1 cellular context compared by ENCODE assay signal in the genomic region with DNA sequence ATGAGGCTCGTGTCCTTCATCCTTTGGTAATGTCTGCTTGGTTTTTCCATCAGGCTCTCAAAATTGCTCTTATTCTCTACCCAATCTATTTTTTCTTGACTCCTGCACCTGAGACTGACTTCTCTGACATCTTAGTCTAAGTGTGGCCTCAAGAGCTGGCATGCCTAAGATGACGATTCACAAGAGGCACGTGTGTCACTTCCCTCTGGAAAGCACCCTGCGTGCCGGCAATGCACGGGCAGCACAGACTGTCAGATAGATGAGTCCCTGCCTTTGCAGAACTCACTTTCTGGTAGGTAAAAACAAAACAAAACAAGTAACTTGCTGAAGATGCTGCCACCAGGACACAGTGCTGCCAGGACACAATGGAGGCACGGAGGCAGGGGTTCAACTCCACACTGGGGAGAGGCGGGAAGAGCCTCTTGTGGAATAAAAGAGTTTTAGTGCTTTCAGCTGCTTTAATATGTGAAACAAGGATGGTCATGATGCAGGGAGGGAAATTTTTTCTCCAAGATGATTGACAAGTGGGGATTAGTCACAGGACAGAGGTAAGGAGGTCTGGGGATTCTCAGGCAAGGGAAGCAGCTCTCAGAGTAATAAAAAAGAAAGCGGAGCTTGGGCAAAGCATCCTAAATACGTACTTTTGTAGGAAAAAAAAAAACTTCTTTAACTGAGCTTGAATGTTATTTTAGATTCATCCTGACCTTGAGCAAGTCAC.
TF ChIP-seq lines count a peak whose summit lies in the region.

No MANE protein-coding gene starts in this region.

TF ChIP-seq in GM12878, 131 proteins besides CTCF, POLR2A, EP300 and RAD21 (continued from another document and continues in another):
- TF ChIP-seq, protein P1, sequence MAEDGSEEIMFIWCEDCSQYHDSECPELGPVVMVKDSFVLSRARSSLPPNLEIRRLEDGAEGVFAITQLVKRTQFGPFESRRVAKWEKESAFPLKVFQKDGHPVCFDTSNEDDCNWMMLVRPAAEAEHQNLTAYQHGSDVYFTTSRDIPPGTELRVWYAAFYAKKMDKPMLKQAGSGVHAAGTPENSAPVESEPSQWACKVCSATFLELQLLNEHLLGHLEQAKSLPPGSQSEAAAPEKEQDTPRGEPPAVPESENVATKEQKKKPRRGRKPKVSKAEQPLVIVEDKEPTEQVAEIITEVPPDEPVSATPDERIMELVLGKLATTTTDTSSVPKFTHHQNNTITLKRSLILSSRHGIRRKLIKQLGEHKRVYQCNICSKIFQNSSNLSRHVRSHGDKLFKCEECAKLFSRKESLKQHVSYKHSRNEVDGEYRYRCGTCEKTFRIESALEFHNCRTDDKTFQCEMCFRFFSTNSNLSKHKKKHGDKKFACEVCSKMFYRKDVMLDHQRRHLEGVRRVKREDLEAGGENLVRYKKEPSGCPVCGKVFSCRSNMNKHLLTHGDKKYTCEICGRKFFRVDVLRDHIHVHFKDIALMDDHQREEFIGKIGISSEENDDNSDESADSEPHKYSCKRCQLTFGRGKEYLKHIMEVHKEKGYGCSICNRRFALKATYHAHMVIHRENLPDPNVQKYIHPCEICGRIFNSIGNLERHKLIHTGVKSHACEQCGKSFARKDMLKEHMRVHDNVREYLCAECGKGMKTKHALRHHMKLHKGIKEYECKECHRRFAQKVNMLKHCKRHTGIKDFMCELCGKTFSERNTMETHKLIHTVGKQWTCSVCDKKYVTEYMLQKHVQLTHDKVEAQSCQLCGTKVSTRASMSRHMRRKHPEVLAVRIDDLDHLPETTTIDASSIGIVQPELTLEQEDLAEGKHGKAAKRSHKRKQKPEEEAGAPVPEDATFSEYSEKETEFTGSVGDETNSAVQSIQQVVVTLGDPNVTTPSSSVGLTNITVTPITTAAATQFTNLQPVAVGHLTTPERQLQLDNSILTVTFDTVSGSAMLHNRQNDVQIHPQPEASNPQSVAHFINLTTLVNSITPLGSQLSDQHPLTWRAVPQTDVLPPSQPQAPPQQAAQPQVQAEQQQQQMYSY (CRISPR knock-in tag; IDR thresholded peaks at IDR 0.05), result no peak
- TF ChIP-seq SUZ12 (IDR thresholded peaks at IDR 0.05; ENCODE audit: unreplicated experiment), result no peak
- no peak for TF ChIP-seq EZH2 (IDR thresholded peaks at IDR 0.05; ENCODE audit: borderline replicate concordance, control insufficient read depth, low read depth, low read length)
- no peak for TF ChIP-seq NR2C2 (IDR thresholded peaks at IDR 0.05; ENCODE audit: borderline replicate concordance, control insufficient read depth, insufficient read length, low read depth)
- TF ChIP-seq, protein P2, sequence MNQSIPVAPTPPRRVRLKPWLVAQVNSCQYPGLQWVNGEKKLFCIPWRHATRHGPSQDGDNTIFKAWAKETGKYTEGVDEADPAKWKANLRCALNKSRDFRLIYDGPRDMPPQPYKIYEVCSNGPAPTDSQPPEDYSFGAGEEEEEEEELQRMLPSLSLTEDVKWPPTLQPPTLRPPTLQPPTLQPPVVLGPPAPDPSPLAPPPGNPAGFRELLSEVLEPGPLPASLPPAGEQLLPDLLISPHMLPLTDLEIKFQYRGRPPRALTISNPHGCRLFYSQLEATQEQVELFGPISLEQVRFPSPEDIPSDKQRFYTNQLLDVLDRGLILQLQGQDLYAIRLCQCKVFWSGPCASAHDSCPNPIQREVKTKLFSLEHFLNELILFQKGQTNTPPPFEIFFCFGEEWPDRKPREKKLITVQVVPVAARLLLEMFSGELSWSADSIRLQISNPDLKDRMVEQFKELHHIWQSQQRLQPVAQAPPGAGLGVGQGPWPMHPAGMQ (IDR thresholded peaks at IDR 0.05; ENCODE audit: borderline replicate concordance), result no peak
- TF ChIP-seq FOXM1 (IDR thresholded peaks at IDR 0.05; ENCODE audit: low read depth, low read length), result no peak
- 0 out of 2 replicates have a peak, but pooled peaks have one; percentile 14 for TF ChIP-seq PAX5 (IDR thresholded peaks at IDR 0.05; ENCODE audit: borderline replicate concordance, low read depth, low read length)
- TF ChIP-seq BMI1 (IDR thresholded peaks at IDR 0.05; ENCODE audit: borderline replicate concordance), result no peak
- TF ChIP-seq PAX8 (IDR thresholded peaks at IDR 0.05), result no peak
- TF ChIP-seq NBN (IDR thresholded peaks at IDR 0.05), result peak; percentile 35; the same call in 1 of the 2 replicates
- TF ChIP-seq FOXK2 (IDR thresholded peaks at IDR 0.05), result no peak
- TF ChIP-seq HCFC1 (IDR thresholded peaks at IDR 0.05; ENCODE audit: low read length), result no peak
- TF ChIP-seq DPF2 (IDR thresholded peaks at IDR 0.05), result 0 out of 2 replicates have a peak, but pooled peaks have one; percentile 43
- TF ChIP-seq SMAD1 (IDR thresholded peaks at IDR 0.05; ENCODE audit: low read depth, partially characterized antibody), result no peak
- TF ChIP-seq, protein P3, sequence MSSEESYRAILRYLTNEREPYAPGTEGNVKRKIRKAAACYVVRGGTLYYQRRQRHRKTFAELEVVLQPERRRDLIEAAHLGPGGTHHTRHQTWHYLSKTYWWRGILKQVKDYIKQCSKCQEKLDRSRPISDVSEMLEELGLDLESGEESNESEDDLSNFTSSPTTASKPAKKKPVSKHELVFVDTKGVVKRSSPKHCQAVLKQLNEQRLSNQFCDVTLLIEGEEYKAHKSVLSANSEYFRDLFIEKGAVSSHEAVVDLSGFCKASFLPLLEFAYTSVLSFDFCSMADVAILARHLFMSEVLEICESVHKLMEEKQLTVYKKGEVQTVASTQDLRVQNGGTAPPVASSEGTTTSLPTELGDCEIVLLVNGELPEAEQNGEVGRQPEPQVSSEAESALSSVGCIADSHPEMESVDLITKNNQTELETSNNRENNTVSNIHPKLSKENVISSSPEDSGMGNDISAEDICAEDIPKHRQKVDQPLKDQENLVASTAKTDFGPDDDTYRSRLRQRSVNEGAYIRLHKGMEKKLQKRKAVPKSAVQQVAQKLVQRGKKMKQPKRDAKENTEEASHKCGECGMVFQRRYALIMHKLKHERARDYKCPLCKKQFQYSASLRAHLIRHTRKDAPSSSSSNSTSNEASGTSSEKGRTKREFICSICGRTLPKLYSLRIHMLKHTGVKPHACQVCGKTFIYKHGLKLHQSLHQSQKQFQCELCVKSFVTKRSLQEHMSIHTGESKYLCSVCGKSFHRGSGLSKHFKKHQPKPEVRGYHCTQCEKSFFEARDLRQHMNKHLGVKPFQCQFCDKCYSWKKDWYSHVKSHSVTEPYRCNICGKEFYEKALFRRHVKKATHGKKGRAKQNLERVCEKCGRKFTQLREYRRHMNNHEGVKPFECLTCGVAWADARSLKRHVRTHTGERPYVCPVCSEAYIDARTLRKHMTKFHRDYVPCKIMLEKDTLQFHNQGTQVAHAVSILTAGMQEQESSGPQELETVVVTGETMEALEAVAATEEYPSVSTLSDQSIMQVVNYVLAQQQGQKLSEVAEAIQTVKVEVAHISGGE (CRISPR knock-in tag; IDR thresholded peaks at IDR 0.05), result no peak
- no peak for TF ChIP-seq SP1 (IDR thresholded peaks at IDR 0.05; ENCODE audit: low read depth, low read length)
- no peak for TF ChIP-seq HDAC6 (IDR thresholded peaks at IDR 0.05; ENCODE audit: unreplicated experiment)
- TF ChIP-seq CREB1 (IDR thresholded peaks at IDR 0.05; ENCODE audit: low read depth), result peak; percentile 87
- no peak for TF ChIP-seq SMAD5 (IDR thresholded peaks at IDR 0.05; ENCODE audit: low read depth)
- no peak for TF ChIP-seq BRCA1 (IDR thresholded peaks at IDR 0.05; ENCODE audit: low read depth, low read length)
- no peak for TF ChIP-seq MTA2 (IDR thresholded peaks at IDR 0.05; ENCODE audit: low read depth)
- TF ChIP-seq SREBF2 (IDR thresholded peaks at IDR 0.05; ENCODE audit: low read length), result no peak
- TF ChIP-seq, protein P4, sequence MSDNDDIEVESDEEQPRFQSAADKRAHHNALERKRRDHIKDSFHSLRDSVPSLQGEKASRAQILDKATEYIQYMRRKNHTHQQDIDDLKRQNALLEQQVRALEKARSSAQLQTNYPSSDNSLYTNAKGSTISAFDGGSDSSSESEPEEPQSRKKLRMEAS (IDR thresholded peaks at IDR 0.05; ENCODE audit: low read depth, low read length), result peak; percentile 45; the same call in 1 of the 2 replicates
- TF ChIP-seq ZZZ3 (IDR thresholded peaks at IDR 0.05; ENCODE audit: control insufficient read depth, insufficient read length, low read depth), result no peak
- no peak for TF ChIP-seq ZSCAN29 (IDR thresholded peaks at IDR 0.05)
- TF ChIP-seq IKZF1 (conservative IDR thresholded peaks at IDR 0.05), result peak; percentile 29; the same call in 1 of the 2 replicates
- no peak for TF ChIP-seq NR2C1 (IDR thresholded peaks at IDR 0.05)
- TF ChIP-seq NFIC (IDR thresholded peaks at IDR 0.05; ENCODE audit: low read depth, low read length), result peak; percentile 22; the same call in 1 of the 2 replicates
- TF ChIP-seq SREBF1 (IDR thresholded peaks at IDR 0.05; ENCODE audit: low read length), result no peak
- TF ChIP-seq, protein P5, sequence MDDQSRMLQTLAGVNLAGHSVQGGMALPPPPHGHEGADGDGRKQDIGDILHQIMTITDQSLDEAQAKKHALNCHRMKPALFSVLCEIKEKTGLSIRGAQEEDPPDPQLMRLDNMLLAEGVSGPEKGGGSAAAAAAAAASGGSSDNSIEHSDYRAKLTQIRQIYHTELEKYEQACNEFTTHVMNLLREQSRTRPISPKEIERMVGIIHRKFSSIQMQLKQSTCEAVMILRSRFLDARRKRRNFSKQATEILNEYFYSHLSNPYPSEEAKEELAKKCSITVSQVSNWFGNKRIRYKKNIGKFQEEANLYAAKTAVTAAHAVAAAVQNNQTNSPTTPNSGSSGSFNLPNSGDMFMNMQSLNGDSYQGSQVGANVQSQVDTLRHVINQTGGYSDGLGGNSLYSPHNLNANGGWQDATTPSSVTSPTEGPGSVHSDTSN (IDR thresholded peaks at IDR 0.05; ENCODE audit: insufficient replicate concordance, low read depth, low read length), result peak; percentile 38
- TF ChIP-seq, protein P6, sequence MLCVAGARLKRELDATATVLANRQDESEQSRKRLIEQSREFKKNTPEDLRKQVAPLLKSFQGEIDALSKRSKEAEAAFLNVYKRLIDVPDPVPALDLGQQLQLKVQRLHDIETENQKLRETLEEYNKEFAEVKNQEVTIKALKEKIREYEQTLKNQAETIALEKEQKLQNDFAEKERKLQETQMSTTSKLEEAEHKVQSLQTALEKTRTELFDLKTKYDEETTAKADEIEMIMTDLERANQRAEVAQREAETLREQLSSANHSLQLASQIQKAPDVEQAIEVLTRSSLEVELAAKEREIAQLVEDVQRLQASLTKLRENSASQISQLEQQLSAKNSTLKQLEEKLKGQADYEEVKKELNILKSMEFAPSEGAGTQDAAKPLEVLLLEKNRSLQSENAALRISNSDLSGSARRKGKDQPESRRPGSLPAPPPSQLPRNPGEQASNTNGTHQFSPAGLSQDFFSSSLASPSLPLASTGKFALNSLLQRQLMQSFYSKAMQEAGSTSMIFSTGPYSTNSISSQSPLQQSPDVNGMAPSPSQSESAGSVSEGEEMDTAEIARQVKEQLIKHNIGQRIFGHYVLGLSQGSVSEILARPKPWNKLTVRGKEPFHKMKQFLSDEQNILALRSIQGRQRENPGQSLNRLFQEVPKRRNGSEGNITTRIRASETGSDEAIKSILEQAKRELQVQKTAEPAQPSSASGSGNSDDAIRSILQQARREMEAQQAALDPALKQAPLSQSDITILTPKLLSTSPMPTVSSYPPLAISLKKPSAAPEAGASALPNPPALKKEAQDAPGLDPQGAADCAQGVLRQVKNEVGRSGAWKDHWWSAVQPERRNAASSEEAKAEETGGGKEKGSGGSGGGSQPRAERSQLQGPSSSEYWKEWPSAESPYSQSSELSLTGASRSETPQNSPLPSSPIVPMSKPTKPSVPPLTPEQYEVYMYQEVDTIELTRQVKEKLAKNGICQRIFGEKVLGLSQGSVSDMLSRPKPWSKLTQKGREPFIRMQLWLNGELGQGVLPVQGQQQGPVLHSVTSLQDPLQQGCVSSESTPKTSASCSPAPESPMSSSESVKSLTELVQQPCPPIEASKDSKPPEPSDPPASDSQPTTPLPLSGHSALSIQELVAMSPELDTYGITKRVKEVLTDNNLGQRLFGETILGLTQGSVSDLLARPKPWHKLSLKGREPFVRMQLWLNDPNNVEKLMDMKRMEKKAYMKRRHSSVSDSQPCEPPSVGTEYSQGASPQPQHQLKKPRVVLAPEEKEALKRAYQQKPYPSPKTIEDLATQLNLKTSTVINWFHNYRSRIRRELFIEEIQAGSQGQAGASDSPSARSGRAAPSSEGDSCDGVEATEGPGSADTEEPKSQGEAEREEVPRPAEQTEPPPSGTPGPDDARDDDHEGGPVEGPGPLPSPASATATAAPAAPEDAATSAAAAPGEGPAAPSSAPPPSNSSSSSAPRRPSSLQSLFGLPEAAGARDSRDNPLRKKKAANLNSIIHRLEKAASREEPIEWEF (IDR thresholded peaks at IDR 0.05; ENCODE audit: insufficient replicate concordance, low read depth, low read length), result no peak
- no peak for TF ChIP-seq TARDBP (IDR thresholded peaks at IDR 0.05; ENCODE audit: borderline replicate concordance)
- 0 out of 2 replicates have a peak, but pooled peaks have one; percentile 14 for TF ChIP-seq TCF12 (IDR thresholded peaks at IDR 0.05; ENCODE audit: low read depth, low read length)
- 0 out of 2 replicates have a peak, but pooled peaks have one; percentile 33 for TF ChIP-seq CHD2 (IDR thresholded peaks at IDR 0.05; ENCODE audit: borderline replicate concordance, low read depth, low read length)
- TF ChIP-seq, protein P7, sequence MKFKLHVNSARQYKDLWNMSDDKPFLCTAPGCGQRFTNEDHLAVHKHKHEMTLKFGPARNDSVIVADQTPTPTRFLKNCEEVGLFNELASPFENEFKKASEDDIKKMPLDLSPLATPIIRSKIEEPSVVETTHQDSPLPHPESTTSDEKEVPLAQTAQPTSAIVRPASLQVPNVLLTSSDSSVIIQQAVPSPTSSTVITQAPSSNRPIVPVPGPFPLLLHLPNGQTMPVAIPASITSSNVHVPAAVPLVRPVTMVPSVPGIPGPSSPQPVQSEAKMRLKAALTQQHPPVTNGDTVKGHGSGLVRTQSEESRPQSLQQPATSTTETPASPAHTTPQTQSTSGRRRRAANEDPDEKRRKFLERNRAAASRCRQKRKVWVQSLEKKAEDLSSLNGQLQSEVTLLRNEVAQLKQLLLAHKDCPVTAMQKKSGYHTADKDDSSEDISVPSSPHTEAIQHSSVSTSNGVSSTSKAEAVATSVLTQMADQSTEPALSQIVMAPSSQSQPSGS (IDR thresholded peaks at IDR 0.05; ENCODE audit: low read length), result no peak
- TF ChIP-seq CBX5 (IDR thresholded peaks at IDR 0.05; ENCODE audit: low read depth), result no peak
- TF ChIP-seq RELA (IDR thresholded peaks at IDR 0.05; ENCODE audit: borderline replicate concordance, partially characterized antibody), result peak; percentile 86
- TF ChIP-seq, protein P8, sequence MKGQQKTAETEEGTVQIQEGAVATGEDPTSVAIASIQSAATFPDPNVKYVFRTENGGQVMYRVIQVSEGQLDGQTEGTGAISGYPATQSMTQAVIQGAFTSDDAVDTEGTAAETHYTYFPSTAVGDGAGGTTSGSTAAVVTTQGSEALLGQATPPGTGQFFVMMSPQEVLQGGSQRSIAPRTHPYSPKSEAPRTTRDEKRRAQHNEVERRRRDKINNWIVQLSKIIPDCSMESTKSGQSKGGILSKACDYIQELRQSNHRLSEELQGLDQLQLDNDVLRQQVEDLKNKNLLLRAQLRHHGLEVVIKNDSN (IDR thresholded peaks at IDR 0.05; ENCODE audit: borderline replicate concordance, extremely low read length, insufficient read depth, low read depth, low read length), result no peak
